20 cellular contexts compared by ENCODE assay signal in genomic region chr15:65383456-65383855, GRCh38. TPM values are rescaled to one million over a fixed set of nuclear protein-coding genes. Genes with fewer than 3 reads are reported as not detected.
A peak's percentile ranks its signal among the peaks of the same experiment; 100 is the strongest.
DNase-seq lines count a peak whose midpoint lies in the region; ATAC-seq, FAIRE-seq and TF ChIP-seq lines count a peak whose summit lies in the region.
"Had no signal": no experiment of that assay in that cellular context is flagged by ENCODE, and none has a peak within 500 bp of the region (broad histone marks: within the 10 kb centered on the region; RNA-seq: fewer than 3 reads in every experiment).

No MANE protein-coding gene starts in this region.

- POLR2A ChIA-PET in CD8-positive, alpha-beta memory T cell (lab: Charles Lee) = interaction anchor here (0.6 kb wide), 1 partner anchor 39 kb away, joined by 3 read pairs; no protein-coding TSS in a partner anchor
- POLR2A ChIA-PET in HepG2 (lab: Yijun Ruan, JAX) = interaction anchor here (1.8 kb wide), 1 partner anchor 79 kb away, joined by 7 read pairs; the partner anchor contains the start of gene RNU5B-1

- peaks cover 6 to 19% (median 11%) of the 10 kb centered on the region in 3 donors for H3K4me1 Mint-ChIP-seq in CD8-positive, alpha-beta memory T cell
- H3K4me1 Mint-ChIP-seq in neural crest cell = peaks cover 64% of the 10 kb centered on the region

- no peak overlapping the region for H3K4me3 ChIP-seq in CD8-positive, alpha-beta memory T cell (ENCODE audit: low read length)
- H3K4me3 ChIP-seq in RWPE2 (ENCODE audit: severe bottlenecking) (no peak overlapping the region), HepG2 (replicated peaks in 1 of 3; ENCODE audit: insufficient read depth in 1 of 3, low read depth in 2 of 3, low read length in 3 of 3) (no peak overlapping the region), kidney (ENCODE audit: low read length in 2 of 2) (no peak overlapping the region)
- H3K4me3 ChIP-seq: GM23248, SJSA1 had no signal

- no peak for TF ChIP-seq POLR2A in HepG2 (IDR thresholded peaks at IDR 0.05; ENCODE audit: insufficient read depth in 1 of 2, low read depth in 2 of 2, low read length in 2 of 2)

- no peaks in the 10 kb centered on the region for H3K79me2 ChIP-seq in HepG2 (ENCODE audit: insufficient read depth, low read length)

- 81% methylated on average over 5 of the region's 5 CpGs for WGBS in HepG2 (ENCODE audit: low lambda C conversion rate)

- H2AFZ ChIP-seq in HepG2 (ENCODE audit: low read length) = no peak overlapping the region
- H2AFZ ChIP-seq: GM23248 had no signal

- BruUV-seq in HepG2 (replicated peaks; lab: Mats Ljungman, UMichigan) = no TSS peak

- H3K36me3 ChIP-seq in CD8-positive, alpha-beta memory T cell (ENCODE audit: insufficient read depth, low read length) = no peaks in the 10 kb centered on the region
- H3K36me3 ChIP-seq in RWPE2 (ENCODE audit: low read depth) = no peaks in the 10 kb centered on the region
- no peaks in the 10 kb centered on the region for H3K36me3 ChIP-seq in HepG2 (replicated peaks in 1 of 2; ENCODE audit: control insufficient read depth in 1 of 2, insufficient read depth in 2 of 2, low read length in 2 of 2)
- H3K36me3 ChIP-seq in kidney (ENCODE audit: control insufficient read depth in 1 of 2, insufficient read depth in 2 of 2, low read length in 2 of 2) = no peaks in the 10 kb centered on the region
- H3K36me3 ChIP-seq: SJSA1 had no signal

- H3K4me1 ChIP-seq in CD8-positive, alpha-beta memory T cell (ENCODE audit: insufficient read depth, low read length) = peaks cover 10% of the 10 kb centered on the region
- H3K4me1 ChIP-seq in RWPE2 (ENCODE audit: insufficient read depth, poor library complexity, severe bottlenecking) = no peaks in the 10 kb centered on the region
- peaks cover 54% of the 10 kb centered on the region for H3K4me1 ChIP-seq in HepG2 (ENCODE audit: insufficient read depth, low read length)
- peaks cover 5 to 13% of the 10 kb centered on the region in 2 donors for H3K4me1 ChIP-seq in kidney (ENCODE audit: control insufficient read depth in 1 of 2, insufficient read depth in 1 of 2, low read depth in 1 of 2, low read length in 2 of 2)

- H3K4me2 ChIP-seq in HepG2 (ENCODE audit: low read depth, low read length) = no peak overlapping the region

- H3K36me3 Mint-ChIP-seq in CD8-positive, alpha-beta memory T cell = no peaks in the 10 kb centered on the region
- H3K36me3 Mint-ChIP-seq in neural crest cell (ENCODE audit: low read depth) = no peaks in the 10 kb centered on the region

- peak overlapping the region in 4 of 7 donors; percentile 12 to 90 (median 85) for H3K4me3 Mint-ChIP-seq in CD8-positive, alpha-beta memory T cell
- H3K4me3 Mint-ChIP-seq in neural crest cell = peak overlapping the region; percentile 7

- DNase-seq in CD8-positive, alpha-beta memory T cell = no peak
- DNase-seq in RWPE2 (ENCODE audit: low spot score) = peak; percentile 49
- DNase-seq in HepG2 (ENCODE audit: low spot score) = no peak
- no peak for DNase-seq in neural crest cell (ENCODE audit: low read depth, low spot score)
- DNase-seq in kidney = no peak
- no peak for DNase-seq in anterior cingulate cortex (lab: John Stamatoyannopoulos, UW)
- DNase-seq: CD4-positive, CD25-positive, alpha-beta regulatory T cell; DND-41; GM23248; NCI-H1417; NCI-H2029; NCI-H2171 treated with DMSO at 0.1 percent for 48 hours; NCI-H748 treated with DMSO at 0.1 percent for 48 hours; RPMI8226 had no signal

- no peaks in the 10 kb centered on the region for H3K9me3 Mint-ChIP-seq in CD8-positive, alpha-beta memory T cell
- H3K9me3 Mint-ChIP-seq in neural crest cell = no peaks in the 10 kb centered on the region

- CTCF ChIA-PET in CD8-positive, alpha-beta memory T cell (lab: Charles Lee) = interaction anchor here (1.1 to 5.9 kb wide), 2 partner anchors 10 to 65 kb away, joined by 5 to 113 read pairs; no protein-coding TSS in a partner anchor
- CTCF ChIA-PET in HepG2 (lab: Yijun Ruan, JAX; ENCODE audit: low intra/inter-chr PET ratio, low total read pairs) = interaction anchor here (4.3 kb wide), 1 partner anchor 64 kb away, joined by 93 read pairs; no protein-coding TSS in a partner anchor

- in situ Hi-C loops in HepG2 (cut with HindIII; ENCODE audit: extremely low pct_ligation_motif_present, low pct_unique_long_range_greater_than_20kb) = loop anchor here (5.0 to 10.0 kb wide), 2 partner anchors 61 to 199 kb away; partner anchors contain the start of gene CLPX

- H3K27me3 Mint-ChIP-seq in CD8-positive, alpha-beta memory T cell = peaks cover 10 to 19% of the 10 kb centered on the region in 2 donors
- no peaks in the 10 kb centered on the region for H3K27me3 Mint-ChIP-seq in neural crest cell (ENCODE audit: low read depth)

- H3K9me3 ChIP-seq in CD8-positive, alpha-beta memory T cell (ENCODE audit: low read length) = no peaks in the 10 kb centered on the region
- H3K9me3 ChIP-seq in RWPE2 (ENCODE audit: severe bottlenecking) (no peaks in the 10 kb centered on the region), HepG2 (ENCODE audit: low read length) (no peaks in the 10 kb centered on the region), kidney (ENCODE audit: control insufficient read depth in 1 of 2, low read length in 2 of 2) (no peaks in the 10 kb centered on the region)
- H3K9me3 ChIP-seq: SJSA1 had no signal

- intact Hi-C loops in HepG2 (cut with micrococcal nuclease; ENCODE audit: unreplicated experiment) = loop anchor here (10.0 kb wide), 1 partner anchor 199 kb away; the partner anchor contains the start of gene CLPX
- intact Hi-C loops in kidney (cut with DNase I) = no loop called here

- H3K9ac ChIP-seq in HepG2 (ENCODE audit: insufficient read depth, low read depth, low read length) (no peak overlapping the region), kidney (ENCODE audit: low read length in 2 of 2) (no peak overlapping the region)
- H3K9ac ChIP-seq: GM23248 had no signal

- H4K20me1 ChIP-seq in HepG2 (ENCODE audit: insufficient read depth, low read length) = no peaks in the 10 kb centered on the region

- H3K27ac Mint-ChIP-seq in CD8-positive, alpha-beta memory T cell = peak overlapping the region in 1 of 8 donors; percentile 14
- peak overlapping the region; percentile 7 for H3K27ac Mint-ChIP-seq in neural crest cell (ENCODE audit: unreplicated experiment)

- TF ChIP-seq CTCF in RWPE2 (IDR thresholded peaks at IDR 0.05; ENCODE audit: poor library complexity, severe bottlenecking) (no peak), HepG2 (CRISPR knock-in tag; IDR thresholded peaks at IDR 0.05) (no peak), neural crest cell (conservative IDR thresholded peaks at IDR 0.05) (no peak), kidney (IDR thresholded peaks at IDR 0.05; ENCODE audit: borderline replicate concordance, extremely low read depth, insufficient read depth) (no peak)

- peaks cover 14% of the 10 kb centered on the region for H3K27me3 ChIP-seq in CD8-positive, alpha-beta memory T cell (ENCODE audit: insufficient read depth, low read length, poor library complexity, severe bottlenecking)
- H3K27me3 ChIP-seq in RWPE2 (ENCODE audit: insufficient read depth, poor library complexity, severe bottlenecking) (peaks cover 39% of the 10 kb centered on the region), HepG2 (ENCODE audit: control insufficient read depth in 1 of 2, insufficient read depth in 2 of 2, low read length in 2 of 2) (no peaks in the 10 kb centered on the region; a peak in 1 of 5 replicates)

- TF ChIP-seq EP300 in HepG2 (IDR thresholded peaks at IDR 0.05; ENCODE audit: low read depth in 2 of 2, low read length in 2 of 2) = no peak
- no peak for TF ChIP-seq EP300 in HepG2 (CRISPR knock-in tag; IDR thresholded peaks at IDR 0.05; ENCODE audit: borderline replicate concordance)

- TF ChIP-seq RAD21 in HepG2 (CRISPR knock-in tag; IDR thresholded peaks at IDR 0.05) = no peak

- H3K27ac ChIP-seq in CD8-positive, alpha-beta memory T cell (ENCODE audit: low read depth, low read length) = no peak overlapping the region
- no peak overlapping the region for H3K27ac ChIP-seq in RWPE2 (ENCODE audit: poor library complexity, severe bottlenecking)
- no peak overlapping the region for H3K27ac ChIP-seq in HepG2 (ENCODE audit: extremely low read length, insufficient read depth, low read length)
- no peak overlapping the region for H3K27ac ChIP-seq in kidney (ENCODE audit: low read depth in 2 of 2, low read length in 2 of 2)
- H3K27ac ChIP-seq: GM23248, HL-60, SJSA1 had no signal

- FAIRE-seq in HepG2 (lab: Jason Lieb, UNC) = no peak
- no peak for FAIRE-seq in kidney (lab: Jason Lieb, UNC)
- FAIRE-seq: G401.6 had no signal

- ATAC-seq in RWPE2 (ENCODE audit: low read depth) = no peak
- ATAC-seq in HepG2 = no peak
- ATAC-seq in HG02623 (IDR thresholded peaks at IDR 0.05; ENCODE audit: unreplicated experiment) = no peak
- ATAC-seq: HCT116 had no signal

RNA-seq across cellular contexts. Expression of gene IGDCC3, which starts 5.7 kb away (rescaled TPM):
- not detected for total RNA-seq in CD8-positive, alpha-beta memory T cell
- polyA plus RNA-seq in CD8-positive, alpha-beta memory T cell = not detected
- total RNA-seq in HepG2 (2016; rRNA removed; fragmentation: Illumina TruSeq; extraction: Trizol) (31.2 and 51.8 TPM in 2 replicates), neural crest cell (298 and 300 TPM in 2 replicates), kidney (0.22 TPM)
- 9.5 and 9.8 TPM in 2 replicates for total RNA-seq in HepG2 (2016; cell fraction: cytosol; rRNA removed; fragmentation: Illumina TruSeq; extraction: Trizol; ENCODE audit: low read depth)
- 29.4 and 52.8 TPM in 2 replicates for total RNA-seq in HepG2 (2016; cell fraction: insoluble cytoplasmic fraction; rRNA removed; fragmentation: Illumina TruSeq; extraction: Trizol)
- total RNA-seq in HepG2 (2016; cell fraction: membrane; rRNA removed; fragmentation: Illumina TruSeq; extraction: Trizol) = 40.5 and 40.6 TPM in 2 replicates
- 59.8 and 72.1 TPM in 2 replicates for total RNA-seq in HepG2 (2016; cell fraction: nucleus; rRNA removed; fragmentation: Illumina TruSeq; extraction: Trizol)
- polyA plus RNA-seq in HepG2 (2011; rRNA removed) (30.1 and 35.7 TPM in 2 replicates), kidney (ENCODE audit: insufficient read depth, low read depth, low replicate concordance) (0.49 TPM)
- 21.8 and 38.4 TPM in 2 replicates for polyA plus RNA-seq in HepG2 (2011; cell fraction: cytosol; rRNA removed)
- polyA plus RNA-seq in HepG2 (2011; cell fraction: nucleus; rRNA removed) = 46.7 and 64.4 TPM in 2 replicates
- polyA plus RNA-seq in HepG2 (2012) = 27.1 and 28.5 TPM in 2 replicates
- polyA plus RNA-seq in HepG2 (2016; cell fraction: cytosol; fragmentation: Illumina TruSeq; extraction: Trizol; ENCODE audit: low read depth) = 14.9 and 15.4 TPM in 2 replicates
- polyA plus RNA-seq in HepG2 (2016; cell fraction: insoluble cytoplasmic fraction; fragmentation: Illumina TruSeq; extraction: Trizol; ENCODE audit: low read depth) = 40.4 and 49.0 TPM in 2 replicates
- 39.5 and 45.0 TPM in 2 replicates for polyA plus RNA-seq in HepG2 (2016; cell fraction: membrane; fragmentation: Illumina TruSeq; extraction: Trizol; ENCODE audit: low read depth)
- polyA plus RNA-seq in HepG2 (2016; cell fraction: nucleus; fragmentation: Illumina TruSeq; extraction: Trizol; ENCODE audit: insufficient read depth, low read depth) = 130 and 131 TPM in 2 replicates
- 0.07 and 131 TPM in 2 replicates for polyA minus RNA-seq in HepG2 (2011; rRNA and poly(A)+ RNA removed; ENCODE audit: low replicate concordance)
- polyA minus RNA-seq in HepG2 (2011; cell fraction: cytosol; rRNA and poly(A)+ RNA removed) = 57.3 and 61.0 TPM in 2 replicates
- 23.1 and 27.6 TPM in 2 replicates for polyA minus RNA-seq in HepG2 (2011; cell fraction: nucleus; rRNA and poly(A)+ RNA removed)
- total RNA-seq: CD4-positive, CD25-positive, alpha-beta regulatory T cell; GM23248; NCI-H460; SJSA1 had no signal
- polyA plus RNA-seq: CD4-positive, CD25-positive, alpha-beta regulatory T cell; GM23248 had no signal

RNA-seq across cellular contexts. Expression of gene IGDCC4, which starts 39.3 kb away (rescaled TPM):
- total RNA-seq in CD8-positive, alpha-beta memory T cell = under 1 TPM; 0.35 to 0.51 TPM
- not detected for polyA plus RNA-seq in CD8-positive, alpha-beta memory T cell
- 0.87 and 1.1 TPM in 2 replicates for total RNA-seq in HepG2 (2016; rRNA removed; fragmentation: Illumina TruSeq; extraction: Trizol)
- total RNA-seq in HepG2 (2016; cell fraction: cytosol; rRNA removed; fragmentation: Illumina TruSeq; extraction: Trizol; ENCODE audit: low read depth) = 0.09 and 0.30 TPM in 2 replicates
- total RNA-seq in HepG2 (2016; cell fraction: insoluble cytoplasmic fraction; rRNA removed; fragmentation: Illumina TruSeq; extraction: Trizol) = 0.76 and 0.89 TPM in 2 replicates
- total RNA-seq in HepG2 (2016; cell fraction: membrane; rRNA removed; fragmentation: Illumina TruSeq; extraction: Trizol) = 0.46 and 0.55 TPM in 2 replicates
- total RNA-seq in HepG2 (2016; cell fraction: nucleus; rRNA removed; fragmentation: Illumina TruSeq; extraction: Trizol) = 1.1 and 1.5 TPM in 2 replicates
- polyA plus RNA-seq in HepG2 (2011; rRNA removed) = 0.39 and 0.55 TPM in 2 replicates
- polyA plus RNA-seq in HepG2 (2011; cell fraction: cytosol; rRNA removed) = 0.42 and 0.45 TPM in 2 replicates
- polyA plus RNA-seq in HepG2 (2011; cell fraction: nucleus; rRNA removed) = 1.8 and 2.0 TPM in 2 replicates
- polyA plus RNA-seq in HepG2 (2012) = 0.30 and 0.49 TPM in 2 replicates
- polyA plus RNA-seq in HepG2 (2016; cell fraction: cytosol; fragmentation: Illumina TruSeq; extraction: Trizol; ENCODE audit: low read depth) = 0.12 and 0.17 TPM in 2 replicates
- polyA plus RNA-seq in HepG2 (2016; cell fraction: insoluble cytoplasmic fraction; fragmentation: Illumina TruSeq; extraction: Trizol; ENCODE audit: low read depth) = 1.1 and 1.3 TPM in 2 replicates
- polyA plus RNA-seq in HepG2 (2016; cell fraction: membrane; fragmentation: Illumina TruSeq; extraction: Trizol; ENCODE audit: low read depth) = 0.44 and 0.58 TPM in 2 replicates
- polyA plus RNA-seq in HepG2 (2016; cell fraction: nucleus; fragmentation: Illumina TruSeq; extraction: Trizol; ENCODE audit: insufficient read depth, low read depth) = 2.5 and 2.7 TPM in 2 replicates
- 0.56 and 0.68 TPM in 2 replicates for polyA minus RNA-seq in HepG2 (2011; rRNA and poly(A)+ RNA removed; ENCODE audit: low replicate concordance)
- polyA minus RNA-seq in HepG2 (2011; cell fraction: cytosol; rRNA and poly(A)+ RNA removed) = 0.59 and 0.79 TPM in 2 replicates
- polyA minus RNA-seq in HepG2 (2011; cell fraction: nucleus; rRNA and poly(A)+ RNA removed) = 0.64 and 1.5 TPM in 2 replicates
- total RNA-seq in neural crest cell = 19.8 and 19.9 TPM in 2 replicates
- total RNA-seq in kidney = 4.3 TPM
- polyA plus RNA-seq in kidney (ENCODE audit: insufficient read depth, low read depth, low replicate concordance) = 0.17 TPM
